Comparison of ENCODE assay signal across 15 cellular contexts in genomic region chr18:55245200-55245599, GRCh38.
A peak's percentile ranks its signal among the peaks of the same experiment; 100 is the strongest.
DNase-seq lines count a peak whose midpoint lies in the region; ATAC-seq lines count a peak whose summit lies in the region.
"Had no signal": no experiment of that assay in that cellular context is flagged by ENCODE, and none has a peak within 500 bp of the region (broad histone marks: within the 10 kb centered on the region; RNA-seq: fewer than 3 reads in every experiment).

No MANE protein-coding gene starts in this region.

- no peaks in the 10 kb centered on the region for H3K27me3 Mint-ChIP-seq in memory B cell
- H3K27me3 Mint-ChIP-seq: stimulated activated naive CD8-positive, alpha-beta T cell treated with anti-CD3 and anti-CD28 coated beads, Interleukin-15, Interleukin-2, amounts not matched to agents 100 ng/mL and 50 ng/mL, for 24 hours had no signal

- H3K27ac ChIP-seq in GM23248 (no peak overlapping the region), cingulate gyrus (ENCODE audit: low read depth, low read length) (peak overlapping the region; percentile 73), substantia nigra (ENCODE audit: low read depth, low read length, poor library complexity, severe bottlenecking) (peak overlapping the region; percentile 27)

- H3K27ac Mint-ChIP-seq in memory B cell: peak overlapping the region; percentile 76
- H3K27ac Mint-ChIP-seq: activated CD8-positive, alpha-beta T cell treated with anti-CD3 and anti-CD28 coated beads, Interleukin-2, amount 10 ng/mL, durations not matched to agents 7 days and 5 days; stimulated activated naive CD8-positive, alpha-beta T cell treated with anti-CD3 and anti-CD28 coated beads, Interleukin-15, Interleukin-2, amounts not matched to agents 100 ng/mL and 50 ng/mL, for 24 hours had no signal

- peaks cover 6% of the 10 kb centered on the region; the same call in 1 of the 2 replicates for H3K36me3 ChIP-seq in GM23248 (ENCODE audit: low read depth)

- H3K9me3 Mint-ChIP-seq in memory B cell: no peaks in the 10 kb centered on the region

- DNase-seq in GM23248: peak; percentile 56
- DNase-seq in memory B cell (ENCODE audit: low spot score in 2 of 2): no peak
- DNase-seq in substantia nigra (lab: John Stamatoyannopoulos, UW): no peak
- no peak for DNase-seq in NCI-H1105 (lab: John Stamatoyannopoulos, UW)
- DNase-seq in activated T-cell treated with anti-CD3 and anti-CD28 coated beads for 4 hours: no peak
- no peak for DNase-seq in ACHN
- DNase-seq in COLO668 (lab: John Stamatoyannopoulos, UW; ENCODE audit: unreplicated experiment): no peak
- DNase-seq: activated CD8-positive, alpha-beta T cell treated with anti-CD3 and anti-CD28 coated beads, Interleukin-2, amount 10 ng/mL, durations not matched to agents 7 days and 5 days; effector CD4-positive, alpha-beta T cell; foreskin melanocyte; NCI-H446 treated with DMSO at 0.1 percent for 48 hours; small intestine; SW 1271 had no signal

- H2AFZ ChIP-seq in GM23248: no peak overlapping the region

- in situ Hi-C loops in GM23248 (cut with MboI): loop anchor here (25.0 kb wide), 1 partner anchor 542 kb away; no protein-coding TSS in a partner anchor
- in situ Hi-C loops in ACHN (cut with HindIII; ENCODE audit: low pct_ligation_motif_present, low pct_unique_long_range_greater_than_20kb, low sequenced_read_pairs): no loop called here

- H3K4me1 Mint-ChIP-seq in memory B cell: peaks cover 54% of the 10 kb centered on the region

- H3K79me2 ChIP-seq in GM23248 (ENCODE audit: insufficient read depth): peaks cover 8% of the 10 kb centered on the region; the same call in 1 of the 2 replicates

- no peaks in the 10 kb centered on the region for H3K9me2 ChIP-seq in GM23248 (ENCODE audit: insufficient read depth)

- H3K4me2 ChIP-seq in GM23248 (ENCODE audit: unreplicated experiment): peak overlapping the region; percentile 53

- no peaks in the 10 kb centered on the region for H3K27me3 ChIP-seq in GM23248 (replicated peaks; ENCODE audit: insufficient read depth)

- no peak for ATAC-seq in memory B cell (ENCODE audit: low read depth)
- ATAC-seq: activated CD8-positive, alpha-beta T cell treated with anti-CD3 and anti-CD28 coated beads, Interleukin-2, amount 10 ng/mL, durations not matched to agents 7 days and 5 days had no signal

- H3K9ac ChIP-seq in GM23248: no peak overlapping the region

- peaks cover 15% of the 10 kb centered on the region for H3F3A ChIP-seq in GM23248 (ENCODE audit: insufficient read depth)

- WGBS in GM23248 (ENCODE audit: low coverage in 1 of 2, low lambda C conversion rate in 2 of 2, missing lambda C conversion rate in 2 of 2), 2 experiments: 34 to 44% methylated on average over 4 of the region's 4 CpGs

- no peaks in the 10 kb centered on the region for H4K20me1 ChIP-seq in GM23248 (ENCODE audit: insufficient read depth)

- no peak overlapping the region for H3K4me3 ChIP-seq in GM23248

- peaks cover 43% of the 10 kb centered on the region for H3K4me1 ChIP-seq in GM23248 (ENCODE audit: insufficient read depth)

- no peak overlapping the region for H3K4me3 Mint-ChIP-seq in memory B cell
- H3K4me3 Mint-ChIP-seq: activated CD8-positive, alpha-beta T cell treated with anti-CD3 and anti-CD28 coated beads, Interleukin-2, amount 10 ng/mL, durations not matched to agents 7 days and 5 days; stimulated activated naive CD8-positive, alpha-beta T cell treated with anti-CD3 and anti-CD28 coated beads, Interleukin-15, Interleukin-2, amounts not matched to agents 100 ng/mL and 50 ng/mL, for 24 hours had no signal

- no peaks in the 10 kb centered on the region for H3K9me3 ChIP-seq in GM23248 (ENCODE audit: low read depth)

- peaks cover 35% of the 10 kb centered on the region for H3K36me3 Mint-ChIP-seq in memory B cell
